In genomic region chr1:6860401-6860800, GRCh38 we compare ENCODE assay signal across 16 cellular contexts.
A peak's percentile ranks its signal among the peaks of the same experiment; 100 is the strongest.
DNase-seq lines count a peak whose midpoint lies in the region; ATAC-seq and TF ChIP-seq lines count a peak whose summit lies in the region.
"Had no signal": no experiment of that assay in that cellular context is flagged by ENCODE, and none has a peak within 500 bp of the region (broad histone marks: within the 10 kb centered on the region; RNA-seq: fewer than 3 reads in every experiment).

No MANE protein-coding gene starts in this region.

- CTCF ChIA-PET in activated CD4-positive, alpha-beta memory T cell treated with anti-CD3 and anti-CD28 coated beads for 36 hours (lab: Charles Lee) = no interaction called here
- CTCF ChIA-PET in activated CD4-positive, alpha-beta memory T cell treated with anti-CD3 and anti-CD28 coated beads, Interleukin-2, amount 10 ng/mL, durations not matched to agents 7 days and 5 days (lab: Charles Lee) = no interaction called here

- ATAC-seq in RWPE2 (ENCODE audit: low read depth) = peak; percentile 10; the same call in 1 of the 3 replicates
- ATAC-seq: effector memory CD8-positive, alpha-beta T cell; upper lobe of right lung had no signal

- H3K27me3 ChIP-seq in RWPE2 (ENCODE audit: insufficient read depth, poor library complexity, severe bottlenecking) (no peaks in the 10 kb centered on the region), esophagus squamous epithelium (no peaks in the 10 kb centered on the region)
- H3K27me3 ChIP-seq: upper lobe of right lung had no signal

- TF ChIP-seq POLR2A in esophagus squamous epithelium (IDR thresholded peaks at IDR 0.05) = no peak

- no peak for TF ChIP-seq CTCF in RWPE2 (IDR thresholded peaks at IDR 0.05; ENCODE audit: poor library complexity, severe bottlenecking)
- TF ChIP-seq CTCF in esophagus squamous epithelium (IDR thresholded peaks at IDR 0.05) = no peak

- H3K4me3 ChIP-seq in RWPE2 (ENCODE audit: severe bottlenecking) (no peak overlapping the region), esophagus squamous epithelium (no peak overlapping the region)
- H3K4me3 ChIP-seq: upper lobe of right lung had no signal

- DNase-seq in activated CD4-positive, alpha-beta memory T cell treated with anti-CD3 and anti-CD28 coated beads for 36 hours = peak; percentile 18
- no peak for DNase-seq in activated CD4-positive, alpha-beta memory T cell treated with anti-CD3 and anti-CD28 coated beads, Interleukin-2, amount 10 ng/mL, durations not matched to agents 7 days and 5 days
- DNase-seq in RWPE2 (ENCODE audit: low spot score) (no peak), esophagus squamous epithelium (lab: John Stamatoyannopoulos, UW) (no peak), GOT3 (lab: John Stamatoyannopoulos, UW) (no peak), NCI-H510A treated with DMSO at 0.1 percent for 48 hours (lab: John Stamatoyannopoulos, UW) (no peak), substantia nigra (lab: John Stamatoyannopoulos, UW) (no peak)
- peak; percentile 36 for DNase-seq in stimulated activated CD8-positive, alpha-beta memory T cell treated with anti-CD3 and anti-CD28 coated beads, Interleukin-4, amount 100 ng/mL, for 48 hours
- DNase-seq: activated CD8-positive, alpha-beta memory T cell treated with anti-CD3 and anti-CD28 coated beads, Interleukin-2, amount 50 U/mL, for 4 hours; amygdala; DMS153; effector memory CD8-positive, alpha-beta T cell; Karpas-422; NCI-H2171 treated with DMSO at 0.1 percent for 48 hours; right cardiac atrium; upper lobe of right lung had no signal

- intact Hi-C loops in activated CD4-positive, alpha-beta memory T cell treated with anti-CD3 and anti-CD28 coated beads for 36 hours (cut with micrococcal nuclease) = no loop called here
- intact Hi-C loops in esophagus squamous epithelium (cut with DNase I) = no loop called here

- H3K4me3 Mint-ChIP-seq in activated CD4-positive, alpha-beta memory T cell treated with anti-CD3 and anti-CD28 coated beads for 36 hours = no peak overlapping the region
- H3K4me3 Mint-ChIP-seq in activated CD4-positive, alpha-beta memory T cell treated with anti-CD3 and anti-CD28 coated beads, Interleukin-2, amount 10 ng/mL, durations not matched to agents 7 days and 5 days = no peak overlapping the region
- H3K4me3 Mint-ChIP-seq: effector memory CD8-positive, alpha-beta T cell had no signal

- H3K27ac Mint-ChIP-seq in activated CD4-positive, alpha-beta memory T cell treated with anti-CD3 and anti-CD28 coated beads for 36 hours = no peak overlapping the region
- no peak overlapping the region for H3K27ac Mint-ChIP-seq in activated CD4-positive, alpha-beta memory T cell treated with anti-CD3 and anti-CD28 coated beads, Interleukin-2, amount 10 ng/mL, durations not matched to agents 7 days and 5 days
- H3K27ac Mint-ChIP-seq: effector memory CD8-positive, alpha-beta T cell had no signal

- WGBS in esophagus squamous epithelium, 2 donors = 41 to 62% methylated on average over 5 to 6 of the region's 6 CpGs

- peak overlapping the region; percentile 85 for H3K27ac ChIP-seq in RWPE2 (ENCODE audit: poor library complexity, severe bottlenecking)
- H3K27ac ChIP-seq in esophagus squamous epithelium = peak overlapping the region in 3 of 4 donors; percentile 40 to 54 (median 54)
- no peak overlapping the region for H3K27ac ChIP-seq in substantia nigra (ENCODE audit: low read depth, low read length, poor library complexity, severe bottlenecking)
- H3K27ac ChIP-seq: upper lobe of right lung had no signal

- H3K36me3 Mint-ChIP-seq in activated CD4-positive, alpha-beta memory T cell treated with anti-CD3 and anti-CD28 coated beads for 36 hours = peaks cover 8% of the 10 kb centered on the region
- H3K36me3 Mint-ChIP-seq in activated CD4-positive, alpha-beta memory T cell treated with anti-CD3 and anti-CD28 coated beads, Interleukin-2, amount 10 ng/mL, durations not matched to agents 7 days and 5 days (ENCODE audit: low read depth) = peaks cover 2% of the 10 kb centered on the region

- H3K9me3 ChIP-seq in RWPE2 (ENCODE audit: severe bottlenecking) (no peaks in the 10 kb centered on the region), esophagus squamous epithelium (no peaks in the 10 kb centered on the region)
- H3K9me3 ChIP-seq: upper lobe of right lung had no signal

- H3K27me3 Mint-ChIP-seq in activated CD4-positive, alpha-beta memory T cell treated with anti-CD3 and anti-CD28 coated beads for 36 hours = no peaks in the 10 kb centered on the region
- H3K27me3 Mint-ChIP-seq in activated CD4-positive, alpha-beta memory T cell treated with anti-CD3 and anti-CD28 coated beads, Interleukin-2, amount 10 ng/mL, durations not matched to agents 7 days and 5 days = no peaks in the 10 kb centered on the region
- H3K27me3 Mint-ChIP-seq: effector memory CD8-positive, alpha-beta T cell had no signal

- peaks cover 19% of the 10 kb centered on the region for H3K4me1 Mint-ChIP-seq in activated CD4-positive, alpha-beta memory T cell treated with anti-CD3 and anti-CD28 coated beads for 36 hours (ENCODE audit: low read depth)
- H3K4me1 Mint-ChIP-seq in activated CD4-positive, alpha-beta memory T cell treated with anti-CD3 and anti-CD28 coated beads, Interleukin-2, amount 10 ng/mL, durations not matched to agents 7 days and 5 days = no peaks in the 10 kb centered on the region

- H3K9me3 Mint-ChIP-seq in activated CD4-positive, alpha-beta memory T cell treated with anti-CD3 and anti-CD28 coated beads for 36 hours = no peaks in the 10 kb centered on the region
- no peaks in the 10 kb centered on the region for H3K9me3 Mint-ChIP-seq in activated CD4-positive, alpha-beta memory T cell treated with anti-CD3 and anti-CD28 coated beads, Interleukin-2, amount 10 ng/mL, durations not matched to agents 7 days and 5 days
- H3K9me3 Mint-ChIP-seq: effector memory CD8-positive, alpha-beta T cell had no signal

- H3K4me1 ChIP-seq in RWPE2 (ENCODE audit: insufficient read depth, poor library complexity, severe bottlenecking) = peaks cover 14% of the 10 kb centered on the region
- H3K4me1 ChIP-seq in esophagus squamous epithelium = peaks cover 0 to 23% (median 10%) of the 10 kb centered on the region in 3 donors
- H3K4me1 ChIP-seq: upper lobe of right lung had no signal

- POLR2A ChIA-PET in activated CD4-positive, alpha-beta memory T cell treated with anti-CD3 and anti-CD28 coated beads for 36 hours (lab: Charles Lee) = interaction anchor here (1.5 kb wide), 1 partner anchor 115 kb away, joined by 4 read pairs; no protein-coding TSS in a partner anchor
- POLR2A ChIA-PET in activated CD4-positive, alpha-beta memory T cell treated with anti-CD3 and anti-CD28 coated beads, Interleukin-2, amount 10 ng/mL, durations not matched to agents 7 days and 5 days (lab: Charles Lee) = no interaction called here

- no peaks in the 10 kb centered on the region for H3K36me3 ChIP-seq in RWPE2 (ENCODE audit: low read depth)
- peaks cover 0 to 6% (median 0%) of the 10 kb centered on the region in 3 donors for H3K36me3 ChIP-seq in esophagus squamous epithelium
- H3K36me3 ChIP-seq: upper lobe of right lung had no signal

Comparison
In these comparisons a context has a peak if more than half of its experiments do, and no peak if none do; other contexts are left out.
1. DNase-seq: peak in activated CD4-positive, alpha-beta memory T cell treated with anti-CD3 and anti-CD28 coated beads for 36 hours (single experiment) and stimulated activated CD8-positive, alpha-beta memory T cell treated with anti-CD3 and anti-CD28 coated beads, Interleukin-4, amount 100 ng/mL, for 48 hours (single experiment); none in activated CD4-positive, alpha-beta memory T cell treated with anti-CD3 and anti-CD28 coated beads, Interleukin-2, amount 10 ng/mL, durations not matched to agents 7 days and 5 days (single experiment), RWPE2 (single experiment), esophagus squamous epithelium (single experiment), GOT3 (single experiment), NCI-H510A treated with DMSO at 0.1 percent for 48 hours (single experiment) and substantia nigra (0 of 49).